In genomic region chr2:110853516-110853915, GRCh38 we compare ENCODE assay signal across 9 cellular contexts.
DNase-seq lines count a peak whose midpoint lies in the region; ATAC-seq, FAIRE-seq and TF ChIP-seq lines count a peak whose summit lies in the region.
"Had no signal": no experiment of that assay in that cellular context is flagged by ENCODE, and none has a peak within 500 bp of the region (broad histone marks: within the 10 kb centered on the region; RNA-seq: fewer than 3 reads in every experiment).

No MANE protein-coding gene starts in this region.

- no peak overlapping the region for H3K27ac Mint-ChIP-seq in H9

- H3K9me3 ChIP-seq in H9 (ENCODE audit: control insufficient read depth, low read depth, low read length) (no peaks in the 10 kb centered on the region), GM12878 (replicated peaks; ENCODE audit: control insufficient read depth, insufficient read depth, low read length) (no peaks in the 10 kb centered on the region; the same call in 2 of the 3 replicates), gastroesophageal sphincter (no peaks in the 10 kb centered on the region)
- H3K9me3 ChIP-seq: neutrophil had no signal

- H3T11ph ChIP-seq in H9 (ENCODE audit: low read length), result no peak overlapping the region

- in situ Hi-C loops in GM12878 (cut with MboI), result loop anchor here (25.0 kb wide), 1 partner anchor 359 kb away; no protein-coding TSS in a partner anchor

- H3K9ac ChIP-seq in H9 (ENCODE audit: extremely low read depth, insufficient read length, low read length) (no peak overlapping the region), GM12878 (ENCODE audit: control insufficient read depth, insufficient read depth, low read length) (no peak overlapping the region)

- H3K27me3 ChIP-seq in H9 (ENCODE audit: insufficient read depth, low read length) (no peaks in the 10 kb centered on the region), GM12878 (replicated peaks in 1 of 2; ENCODE audit: control insufficient read depth in 2 of 2, insufficient read depth in 2 of 2, low read length in 1 of 2) (no peaks in the 10 kb centered on the region; a peak in 1 of 4 replicates), gastroesophageal sphincter (peaks cover 14% of the 10 kb centered on the region)

- no peak overlapping the region for H2AK5ac ChIP-seq in H9 (ENCODE audit: insufficient read length, low read length)

- no peaks in the 10 kb centered on the region; the same call in 1 of the 2 replicates for H3K27me3 Mint-ChIP-seq in H9 (ENCODE audit: low read depth)

- H3K27ac ChIP-seq in H9 (ENCODE audit: insufficient read length, low read depth, low read length) (no peak overlapping the region), GM12878 (ENCODE audit: control insufficient read depth, insufficient read depth) (no peak overlapping the region), gastroesophageal sphincter (no peak overlapping the region)
- H3K27ac ChIP-seq: neutrophil had no signal

- H3K36me3 Mint-ChIP-seq in H9 (ENCODE audit: insufficient read depth in 1 of 3, low read depth in 3 of 3), result peaks cover 9 to 48% (median 36%) of the 10 kb centered on the region in 3 experiments; a peak in 6 of 7 replicates

- no peaks in the 10 kb centered on the region for H3K79me1 ChIP-seq in H9 (ENCODE audit: insufficient read depth, low read depth, low read length, poor library complexity, severe bottlenecking)

- no peak overlapping the region for H2BK5ac ChIP-seq in H9 (ENCODE audit: insufficient read length, low read length)

- WGBS in H9 (ENCODE audit: extremely low coverage, insufficient read length, low lambda C conversion rate), result no CpG with 5 or more reads among the region's 5 CpGs
- 23% methylated on average over 5 of the region's 5 CpGs for WGBS in GM12878 (ENCODE audit: insufficient coverage, insufficient replicate concordance, low lambda C conversion rate, missing lambda C conversion rate)
- WGBS in gastroesophageal sphincter (ENCODE audit: low coverage in 1 of 2), 2 donors, result 58% methylated on average over 3 to 5 of the region's 5 CpGs

- H3K36me3 ChIP-seq in GM12878 (ENCODE audit: control insufficient read depth in 2 of 2, insufficient read depth in 2 of 2, low read length in 1 of 2) (no peaks in the 10 kb centered on the region), gastroesophageal sphincter (no peaks in the 10 kb centered on the region)
- H3K36me3 ChIP-seq: neutrophil had no signal

- H3K56ac ChIP-seq in H9 (ENCODE audit: insufficient read length, low read depth, low read length), result no peak overlapping the region

- no peaks in the 10 kb centered on the region for H3K79me2 ChIP-seq in H9 (ENCODE audit: insufficient read depth, low read length)
- no peaks in the 10 kb centered on the region for H3K79me2 ChIP-seq in GM12878 (ENCODE audit: control insufficient read depth, insufficient read depth, low read length)

- H3K4ac ChIP-seq in H9 (ENCODE audit: low read depth, low read length), result no peak overlapping the region

- no peak for TF ChIP-seq POLR2A in GM12878 (IDR thresholded peaks at IDR 0.05; ENCODE audit: low read depth, low read length)
- no peak for TF ChIP-seq POLR2A in gastroesophageal sphincter (IDR thresholded peaks at IDR 0.05)

- no peak overlapping the region for H2AFZ ChIP-seq in H9 (ENCODE audit: low read length)
- no peak overlapping the region for H2AFZ ChIP-seq in GM12878 (ENCODE audit: control insufficient read depth, low read depth, low read length)

- no peaks in the 10 kb centered on the region for H3K9me3 Mint-ChIP-seq in H9

- POLR2A ChIA-PET in GM12878 (lab: Charles Lee), result interaction anchor here (1.1 kb wide), 1 partner anchor 199 kb away, joined by 3 read pairs; no protein-coding TSS in a partner anchor

- no peak overlapping the region for H3K23ac ChIP-seq in H9 (ENCODE audit: insufficient read length, low read depth, low read length)

- H3K4me1 ChIP-seq in H9 (ENCODE audit: insufficient read depth, low read length), result peaks cover 5% of the 10 kb centered on the region; the same call in 1 of the 2 replicates
- H3K4me1 ChIP-seq in GM12878 (ENCODE audit: control insufficient read depth, insufficient read depth, low read length), result peaks cover 7% of the 10 kb centered on the region; the same call in 1 of the 2 replicates
- H3K4me1 ChIP-seq in gastroesophageal sphincter, result no peaks in the 10 kb centered on the region

- H3K14ac ChIP-seq in H9 (ENCODE audit: insufficient read depth, low read length), result no peak overlapping the region

- H3K4me2 ChIP-seq in H9 (ENCODE audit: insufficient read depth, insufficient read length, low read length) (no peak overlapping the region), GM12878 (ENCODE audit: control insufficient read depth, insufficient read depth) (no peak overlapping the region)

- H3K4me3 ChIP-seq in GM12878 (no peak overlapping the region), gastroesophageal sphincter (no peak overlapping the region)

- CTCF ChIA-PET in GM12878 (lab: Yijun Ruan, JAX), result interaction anchor here (0.7 to 4.5 kb wide), 17 partner anchors 8 to 1655 kb away, joined by 3 to 50 read pairs (median 3); no protein-coding TSS in a partner anchor

- no peaks in the 10 kb centered on the region for H3K23me2 ChIP-seq in H9 (ENCODE audit: insufficient read length, low read depth, low read length, poor library complexity, severe bottlenecking)

- TF ChIP-seq EP300 in GM12878 (IDR thresholded peaks at IDR 0.05; ENCODE audit: borderline replicate concordance in 1 of 2, control insufficient read depth in 1 of 2, low read depth in 2 of 2, low read length in 2 of 2) (no peak), gastroesophageal sphincter (IDR thresholded peaks at IDR 0.05) (no peak)

- BruUV-seq in GM12878 (replicated peaks; lab: Mats Ljungman, UMichigan), result no TSS peak

- peaks cover 27 to 43% of the 10 kb centered on the region in 2 experiments for H3K4me1 Mint-ChIP-seq in H9

- FAIRE-seq in GM12878 (lab: Jason Lieb, UNC), result peak; percentile 62

- RAD21 ChIA-PET in GM12878 (lab: Charles Lee; ENCODE audit: unreplicated experiment), result interaction anchor here (0.7 to 3.0 kb wide), 3 partner anchors 41 to 175 kb away, joined by 3 to 15 read pairs (median 4); no protein-coding TSS in a partner anchor

- no peak overlapping the region for H2BK12ac ChIP-seq in H9 (ENCODE audit: insufficient read length, low read depth, low read length)

- TF ChIP-seq CTCF in H9 (conservative IDR thresholded peaks at IDR 0.05) (peak; percentile 80), GM12878 (IDR thresholded peaks at IDR 0.05 in 2 of 3, conservative IDR thresholded peaks at IDR 0.05 in 1 of 3; ENCODE audit: control insufficient read depth in 2 of 3, extremely low read depth in 1 of 3, insufficient read depth in 1 of 3, low read depth in 3 of 3, low read length in 3 of 3) (peak; percentile 62 to 76 (median 63)), gastroesophageal sphincter (IDR thresholded peaks at IDR 0.05) (peak in 1 of 4 experiments; percentile 18)

- H4K5ac ChIP-seq in H9 (ENCODE audit: insufficient read length, low read depth, low read length), result no peak overlapping the region

- H4K20me1 ChIP-seq in H9 (ENCODE audit: control insufficient read depth, insufficient read depth, insufficient read length) (no peaks in the 10 kb centered on the region), GM12878 (ENCODE audit: control insufficient read depth, insufficient read depth) (no peaks in the 10 kb centered on the region)

- H4K91ac ChIP-seq in H9 (ENCODE audit: insufficient read length, low read depth, low read length), result no peak overlapping the region

- no peak overlapping the region for H3K18ac ChIP-seq in H9 (ENCODE audit: insufficient read length, low read depth, low read length)

- SMC1A ChIA-PET in GM12878 (lab: Charles Lee; ENCODE audit: uncharacterized antibody, unreplicated experiment), result interaction anchor here (0.7 to 3.0 kb wide), 7 partner anchors 8 to 314 kb away, joined by 3 to 29 read pairs (median 3); no protein-coding TSS in a partner anchor

- DNase-seq in CD1c-positive myeloid dendritic cell (ENCODE audit: extremely low spot score) (peak; percentile 35), H9 (peak; percentile 56), SK-N-DZ (ENCODE audit: low spot score) (peak; percentile 7), GM12878 (ENCODE audit: low read depth, low spot score) (no peak), medulla oblongata (ENCODE audit: extremely low spot score) (peak; percentile 54), posterior vena cava (ENCODE audit: low spot score) (no peak), NCI-H2029 treated with DMSO at 0.1 percent for 48 hours (lab: John Stamatoyannopoulos, UW) (no peak)

- no peak overlapping the region for H2BK120ac ChIP-seq in H9 (ENCODE audit: low read depth, low read length, poor library complexity, severe bottlenecking)

- H3K4me3 Mint-ChIP-seq in H9, result peak overlapping the region in 1 of 2 experiments; percentile 13; a peak in 1 of 5 replicates

- intact Hi-C loops in GM12878 (cut with micrococcal nuclease; ENCODE audit: unreplicated experiment), result loop anchor here (10.0 kb wide), 2 partner anchors 201 to 261 kb away; no protein-coding TSS in a partner anchor
- intact Hi-C loops in posterior vena cava (cut with DNase I), result no loop called here

- no peak overlapping the region for H2BK20ac ChIP-seq in H9 (ENCODE audit: low read depth, low read length, poor library complexity, severe bottlenecking)

- H4K8ac ChIP-seq in H9 (replicated peaks; ENCODE audit: insufficient read length, low read depth, low read length), result no peak overlapping the region

- no peak overlapping the region for H2BK15ac ChIP-seq in H9 (ENCODE audit: low read depth, low read length)

- TF ChIP-seq RAD21 in GM12878 (IDR thresholded peaks at IDR 0.05; ENCODE audit: insufficient read depth, low read depth, low read length), result peak; percentile 66

- ATAC-seq in GM12878, result peak; percentile 79
- no peak for ATAC-seq in gastroesophageal sphincter

TF ChIP-seq in GM12878, 131 proteins besides CTCF, POLR2A, EP300 and RAD21 (continues in another document):
- no peak for TF ChIP-seq FOS (IDR thresholded peaks at IDR 0.05; ENCODE audit: borderline replicate concordance, extremely low read depth, insufficient read length)
- no peak for TF ChIP-seq CBFB (IDR thresholded peaks at IDR 0.05; ENCODE audit: low read depth)
- TF ChIP-seq YY1 (IDR thresholded peaks at IDR 0.05; ENCODE audit: low read depth, low read length), result 0 out of 2 replicates have a peak, but pooled peaks have one; percentile 15

Comparison
In these comparisons a context has a peak if more than half of its experiments do, and no peak if none do; other contexts are left out.
1. DNase-seq: peak in CD1c-positive myeloid dendritic cell (single experiment), H9 (single experiment), SK-N-DZ (single experiment) and medulla oblongata (single experiment); none in GM12878 (single experiment), posterior vena cava (single experiment) and NCI-H2029 treated with DMSO at 0.1 percent for 48 hours (single experiment).